1 cellular context compared by ENCODE assay signal in genomic region chr15:33894193-33894592, GRCh38.
TF ChIP-seq lines count a peak whose summit lies in the region.

No MANE protein-coding gene starts in this region.

TF ChIP-seq in HepG2, 621 proteins besides CTCF, POLR2A, EP300 and RAD21 (continued from another document):
- TF ChIP-seq ATF6 (CRISPR knock-in tag; conservative IDR thresholded peaks at IDR 0.05) (no peak), ZNF564 (CRISPR knock-in tag; IDR thresholded peaks at IDR 0.05) (no peak), ZUFSP (CRISPR knock-in tag; IDR thresholded peaks at IDR 0.05; ENCODE audit: borderline replicate concordance) (no peak), FOXP4 (CRISPR knock-in tag; IDR thresholded peaks at IDR 0.05) (no peak), ZNF577 (CRISPR knock-in tag; IDR thresholded peaks at IDR 0.05; ENCODE audit: borderline replicate concordance, low read depth) (no peak), HMG20A (CRISPR knock-in tag; IDR thresholded peaks at IDR 0.05; ENCODE audit: borderline replicate concordance) (no peak), REPIN1 (CRISPR knock-in tag; IDR thresholded peaks at IDR 0.05; ENCODE audit: borderline replicate concordance, low read depth) (no peak), MXD3 (CRISPR knock-in tag; IDR thresholded peaks at IDR 0.05) (no peak)
